Comparison of ENCODE assay signal across 29 cellular contexts in the genomic region with DNA sequence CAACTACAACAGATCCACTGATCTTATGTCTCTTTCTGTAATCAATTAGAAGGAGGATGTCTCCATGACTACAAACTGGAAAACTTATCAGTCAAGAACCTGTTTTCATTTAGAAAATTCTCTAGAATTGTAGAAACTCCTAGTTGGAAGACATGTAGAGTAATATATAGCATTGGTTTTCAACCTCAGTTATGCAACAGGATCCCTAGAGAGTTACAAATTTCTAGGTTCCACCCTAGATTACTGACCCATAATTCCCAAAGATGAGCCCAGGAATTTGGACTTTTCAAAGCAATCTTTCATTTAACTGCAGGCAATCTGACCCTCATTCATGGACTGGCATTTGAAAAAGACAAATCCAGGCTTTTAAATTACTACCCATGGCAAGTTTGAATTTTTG.
"Had no signal": no experiment of that assay in that cellular context is flagged by ENCODE, and none has a peak within 500 bp of the region (broad histone marks: within the 10 kb centered on the region; RNA-seq: fewer than 3 reads in every experiment).

No MANE protein-coding gene starts in this region.

- H3K4me1 ChIP-seq: adrenal gland, body of pancreas, Peyer's patch had no signal

- ATAC-seq: activated naive CD4-positive, alpha-beta T cell treated with anti-CD3 and anti-CD28 coated beads, Interleukin-2, amount 50 U/mL, for 72 hours; body of pancreas; Right ventricle myocardium inferior had no signal

- H3K27ac ChIP-seq: adrenal gland, body of pancreas, breast epithelium, coronary artery, Peyer's patch, WERI-Rb-1 had no signal

- H3K27me3 ChIP-seq: adrenal gland, body of pancreas, breast epithelium, MG63, Peyer's patch had no signal

- H3K4me3 ChIP-seq: adrenal gland, body of pancreas, breast epithelium, coronary artery, MG63, Peyer's patch had no signal

- H3K9me3 ChIP-seq: adrenal gland, body of pancreas, breast epithelium, MG63, Peyer's patch had no signal

- H3K36me3 ChIP-seq: adrenal gland, breast epithelium, MG63, Peyer's patch, WERI-Rb-1 had no signal

- DNase-seq: activated CD4-positive, alpha-beta memory T cell treated with anti-CD3 and anti-CD28 coated beads, Interleukin-2, amount 10 ng/mL, durations not matched to agents 7 days and 5 days; activated CD4-positive, alpha-beta T cell treated with anti-CD3 and anti-CD28 coated beads for 1 hour; activated CD4-positive, alpha-beta T cell treated with anti-CD3 and anti-CD28 coated beads for 48 hours; activated CD4-positive, CD25-positive, alpha-beta regulatory T cell; activated gamma-delta T cell treated with Interleukin-2 at 50 U/mL for 16 hours; activated naive CD4-positive, alpha-beta T cell treated with anti-CD3 and anti-CD28 coated beads for 36 hours; activated T-cell treated with anti-CD3 and anti-CD28 coated beads, Interleukin-2, amount 50 U/mL, for 24 hours; adrenal gland; body of pancreas; MG63; NCI-H1048; NCI-H1105 treated with DMSO at 0.1 percent for 48 hours; NCI-H1436; NCI-H1694; NCI-H1930; NCI-H2081 treated with DMSO at 0.1 percent for 48 hours; NCI-H226; NCI-H446 treated with DMSO at 0.1 percent for 48 hours; NCI-H524; NCI-H69; Peyer's patch; RPMI8226; SIG-M5; T1000; WERI-Rb-1 had no signal
